ENCODE assay signal across 9 cellular contexts in the genomic region with DNA sequence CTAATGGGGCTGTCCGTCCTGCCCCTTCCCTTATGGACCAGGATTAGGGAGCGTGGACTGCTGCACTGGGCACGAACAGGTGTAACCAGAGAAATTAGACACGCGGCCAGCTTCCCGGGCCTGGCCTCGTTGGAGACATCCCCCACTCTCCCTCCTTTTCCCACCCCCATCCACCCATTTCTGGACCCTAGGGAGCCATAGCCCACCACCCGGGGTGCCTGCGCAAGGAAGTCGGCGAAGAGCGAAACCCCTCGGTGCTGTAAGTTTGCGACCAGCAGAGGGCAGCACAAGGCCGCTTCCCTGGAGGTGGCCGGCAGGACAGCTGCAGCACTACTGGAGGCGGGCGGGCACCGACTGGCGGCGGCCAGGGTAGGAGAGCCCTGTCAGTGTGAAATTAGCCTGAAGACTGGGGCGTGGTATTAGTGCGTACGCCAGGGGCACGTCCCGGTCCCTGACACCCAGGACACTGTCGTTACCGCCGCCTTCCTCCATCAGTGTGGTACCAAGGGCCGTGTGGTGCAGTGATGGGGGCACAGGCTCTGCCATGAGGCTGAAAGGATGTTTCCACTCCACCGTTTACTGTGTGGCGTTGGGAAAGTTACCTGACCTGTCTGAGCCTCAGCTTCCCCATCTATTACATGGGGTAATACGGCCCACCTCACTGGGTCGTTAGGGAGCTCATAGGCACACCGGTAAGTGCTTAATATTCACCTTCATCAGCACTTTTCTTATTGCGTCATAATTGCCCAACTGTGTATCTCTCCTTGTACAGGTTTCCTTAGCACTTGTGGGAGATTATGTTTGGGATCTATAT. TPM values are rescaled to one million over a fixed set of nuclear protein-coding genes. Genes with fewer than 3 reads are reported as not detected.
A peak's percentile ranks its signal among the peaks of the same experiment; 100 is the strongest.
DNase-seq lines count a peak whose midpoint lies in the region; ATAC-seq, FAIRE-seq and TF ChIP-seq lines count a peak whose summit lies in the region.
"Had no signal": no experiment of that assay in that cellular context is flagged by ENCODE, and none has a peak within 500 bp of the region (broad histone marks: within the 10 kb centered on the region; RNA-seq: fewer than 3 reads in every experiment).

No MANE protein-coding gene starts in this region.

- H4K20me1 ChIP-seq in HepG2 (ENCODE audit: insufficient read depth, low read length): no peaks in the 10 kb centered on the region

- H3K4me2 ChIP-seq in HepG2 (ENCODE audit: low read depth, low read length): peak overlapping the region; percentile 52

- POLR2A ChIA-PET in HepG2 (lab: Yijun Ruan, JAX): no interaction called here

- TF ChIP-seq EP300 in HepG2 (IDR thresholded peaks at IDR 0.05; ENCODE audit: low read depth in 2 of 2, low read length in 2 of 2) (no peak), HepG2 (CRISPR knock-in tag; IDR thresholded peaks at IDR 0.05; ENCODE audit: borderline replicate concordance) (no peak; the same call in 1 of the 2 replicates)

- H3K27me3 ChIP-seq in HepG2 (ENCODE audit: control insufficient read depth in 1 of 2, insufficient read depth in 2 of 2, low read length in 2 of 2): no peaks in the 10 kb centered on the region; a peak in 1 of 5 replicates

- WGBS in HepG2 (ENCODE audit: low lambda C conversion rate): 17% methylated on average over 25 of the region's 36 CpGs

- peak; percentile 81 for DNase-seq in GM13977 (ENCODE audit: low spot score)
- DNase-seq in NCI-H748 (lab: John Stamatoyannopoulos, UW; ENCODE audit: unreplicated experiment): peak; percentile 72
- DNase-seq in activated CD4-positive, alpha-beta T cell treated with anti-CD3 and anti-CD28 coated beads, Interleukin-2, amount 10 ng/mL, durations not matched to agents 24 days and 14 days: peak; percentile 94
- DNase-seq in chondrocyte (ENCODE audit: low spot score): no peak
- DNase-seq in HepG2 (ENCODE audit: low spot score): peak; percentile 74
- DNase-seq in stimulated activated CD4-positive, alpha-beta T cell treated with anti-CD3 and anti-CD28 coated beads, Interleukin-4, amount 100 ng/mL, for 4 hours: peak; percentile 66 to 83

- H2AFZ ChIP-seq in HepG2 (ENCODE audit: low read length): no peak overlapping the region

- no peaks in the 10 kb centered on the region for H3K9me3 Mint-ChIP-seq in activated CD4-positive, alpha-beta T cell treated with anti-CD3 and anti-CD28 coated beads, Interleukin-2, amount 10 ng/mL, durations not matched to agents 24 days and 14 days
- no peaks in the 10 kb centered on the region for H3K9me3 Mint-ChIP-seq in chondrocyte (ENCODE audit: low read depth)

- H3K27ac ChIP-seq in HepG2 (ENCODE audit: extremely low read length, insufficient read depth, low read length): no peak overlapping the region

- peak overlapping the region in 1 of 3 experiments; percentile 45; a peak in 1 of 6 replicates for H3K4me3 ChIP-seq in HepG2 (replicated peaks in 1 of 3; ENCODE audit: insufficient read depth in 1 of 3, low read depth in 2 of 3, low read length in 3 of 3)

- H3K27ac Mint-ChIP-seq in activated CD4-positive, alpha-beta T cell treated with anti-CD3 and anti-CD28 coated beads, Interleukin-2, amount 10 ng/mL, durations not matched to agents 24 days and 14 days: no peak overlapping the region
- no peak overlapping the region for H3K27ac Mint-ChIP-seq in chondrocyte (ENCODE audit: unreplicated experiment)

- peaks cover 6% of the 10 kb centered on the region for H3K4me1 Mint-ChIP-seq in activated CD4-positive, alpha-beta T cell treated with anti-CD3 and anti-CD28 coated beads, Interleukin-2, amount 10 ng/mL, durations not matched to agents 24 days and 14 days
- peaks cover 4% of the 10 kb centered on the region for H3K4me1 Mint-ChIP-seq in chondrocyte (ENCODE audit: low read depth)

- peak overlapping the region; percentile 49 for H3K4me3 Mint-ChIP-seq in activated CD4-positive, alpha-beta T cell treated with anti-CD3 and anti-CD28 coated beads, Interleukin-2, amount 10 ng/mL, durations not matched to agents 24 days and 14 days
- H3K4me3 Mint-ChIP-seq in chondrocyte (ENCODE audit: unreplicated experiment): no peak overlapping the region

- ATAC-seq in HG03460 (IDR thresholded peaks at IDR 0.05; ENCODE audit: unreplicated experiment) (peak; percentile 76), HepG2 (peak; percentile 98), HG03457 (IDR thresholded peaks at IDR 0.05; ENCODE audit: unreplicated experiment) (no peak)

- no peaks in the 10 kb centered on the region for H3K9me3 ChIP-seq in HepG2 (ENCODE audit: low read length)

- H3K9ac ChIP-seq in HepG2 (ENCODE audit: insufficient read depth, low read depth, low read length): no peak overlapping the region

- peaks cover 10% of the 10 kb centered on the region for H3K4me1 ChIP-seq in HepG2 (ENCODE audit: insufficient read depth, low read length)

- in situ Hi-C loops in GM13977 (cut with MboI; ENCODE audit: low pct_unique_long_range_greater_than_20kb, low sequenced_read_pairs, unreplicated experiment) (no loop called here), HepG2 (cut with HindIII; ENCODE audit: extremely low pct_ligation_motif_present, low pct_unique_long_range_greater_than_20kb) (loop anchor here (5.0 kb wide), 2 partner anchors 51 to 76 kb away; no protein-coding TSS in a partner anchor)

- no TSS peak for BruUV-seq in HepG2 (replicated peaks; lab: Mats Ljungman, UMichigan)

- CTCF ChIA-PET in HepG2 (lab: Yijun Ruan, JAX; ENCODE audit: low intra/inter-chr PET ratio, low total read pairs): interaction anchor here (0.8 to 6.5 kb wide), 11 partner anchors 10 to 128 kb away, joined by 3 to 124 read pairs (median 3); partner anchors contain the start of gene FIGLA

- no peaks in the 10 kb centered on the region for H3K36me3 Mint-ChIP-seq in activated CD4-positive, alpha-beta T cell treated with anti-CD3 and anti-CD28 coated beads, Interleukin-2, amount 10 ng/mL, durations not matched to agents 24 days and 14 days (ENCODE audit: low read depth)
- H3K36me3 Mint-ChIP-seq in chondrocyte (ENCODE audit: low read depth): no peaks in the 10 kb centered on the region

- peaks cover 28% of the 10 kb centered on the region for H3K27me3 Mint-ChIP-seq in activated CD4-positive, alpha-beta T cell treated with anti-CD3 and anti-CD28 coated beads, Interleukin-2, amount 10 ng/mL, durations not matched to agents 24 days and 14 days
- H3K27me3 Mint-ChIP-seq in chondrocyte (ENCODE audit: low read depth): peaks cover 39% of the 10 kb centered on the region

- intact Hi-C loops in activated CD4-positive, alpha-beta T cell treated with anti-CD3 and anti-CD28 coated beads, Interleukin-2, amount 10 ng/mL, durations not matched to agents 24 days and 14 days (cut with micrococcal nuclease): loop anchor here (1.0 kb wide), 2 partner anchors 49 to 77 kb away; no protein-coding TSS in a partner anchor
- intact Hi-C loops in HepG2 (cut with micrococcal nuclease; ENCODE audit: unreplicated experiment): loop anchor here (1.0 kb wide), 3 partner anchors 49 to 82 kb away; no protein-coding TSS in a partner anchor

- peak; percentile 99 for TF ChIP-seq RAD21 in HepG2 (CRISPR knock-in tag; IDR thresholded peaks at IDR 0.05)

- TF ChIP-seq CTCF in GM13977 (IDR thresholded peaks at IDR 0.05; ENCODE audit: extremely low read depth, insufficient read depth, missing control alignments) (peak; percentile 92), chondrocyte (IDR thresholded peaks at IDR 0.05) (peak; percentile 98), HepG2 (CRISPR knock-in tag; IDR thresholded peaks at IDR 0.05) (peak; percentile 100)

- FAIRE-seq in HepG2 (lab: Jason Lieb, UNC): peak; percentile 81

- TF ChIP-seq POLR2A in HepG2 (IDR thresholded peaks at IDR 0.05; ENCODE audit: insufficient read depth in 1 of 2, low read depth in 2 of 2, low read length in 2 of 2): no peak

- no peaks in the 10 kb centered on the region for H3K79me2 ChIP-seq in HepG2 (ENCODE audit: insufficient read depth, low read length)

- no peaks in the 10 kb centered on the region for H3K36me3 ChIP-seq in HepG2 (replicated peaks in 1 of 2; ENCODE audit: control insufficient read depth in 1 of 2, insufficient read depth in 2 of 2, low read length in 2 of 2)

RNA-seq across cellular contexts. Expression of gene VAX2, which starts 28.8 kb away (rescaled TPM):
- total RNA-seq in activated CD4-positive, alpha-beta T cell treated with anti-CD3 and anti-CD28 coated beads, Interleukin-2, amount 10 ng/mL, durations not matched to agents 24 days and 14 days: not detected in 2 replicates
- total RNA-seq in chondrocyte: 4.5 to 5.1 TPM (median 5.0 TPM) in 3 replicates
- 3.9 and 4.1 TPM in 2 replicates for total RNA-seq in HepG2 (2016; rRNA removed; fragmentation: Illumina TruSeq; extraction: Trizol)
- total RNA-seq in HepG2 (2016; cell fraction: cytosol; rRNA removed; fragmentation: Illumina TruSeq; extraction: Trizol; ENCODE audit: low read depth): 3.0 and 3.9 TPM in 2 replicates
- total RNA-seq in HepG2 (2016; cell fraction: insoluble cytoplasmic fraction; rRNA removed; fragmentation: Illumina TruSeq; extraction: Trizol): 3.6 and 4.7 TPM in 2 replicates
- total RNA-seq in HepG2 (2016; cell fraction: membrane; rRNA removed; fragmentation: Illumina TruSeq; extraction: Trizol): 3.2 and 4.6 TPM in 2 replicates
- total RNA-seq in HepG2 (2016; cell fraction: nucleus; rRNA removed; fragmentation: Illumina TruSeq; extraction: Trizol): 2.9 and 3.6 TPM in 2 replicates
- 2.1 and 3.0 TPM in 2 replicates for polyA plus RNA-seq in HepG2 (2011; rRNA removed)
- 0.96 and 1.5 TPM in 2 replicates for polyA plus RNA-seq in HepG2 (2011; cell fraction: cytosol; rRNA removed)
- polyA plus RNA-seq in HepG2 (2011; cell fraction: nucleus; rRNA removed): 12.7 and 15.3 TPM in 2 replicates
- 1.0 and 1.3 TPM in 2 replicates for polyA plus RNA-seq in HepG2 (2012)
- 4.8 and 4.9 TPM in 2 replicates for polyA plus RNA-seq in HepG2 (2016; cell fraction: cytosol; fragmentation: Illumina TruSeq; extraction: Trizol; ENCODE audit: low read depth)
- 4.6 and 5.5 TPM in 2 replicates for polyA plus RNA-seq in HepG2 (2016; cell fraction: insoluble cytoplasmic fraction; fragmentation: Illumina TruSeq; extraction: Trizol; ENCODE audit: low read depth)
- polyA plus RNA-seq in HepG2 (2016; cell fraction: membrane; fragmentation: Illumina TruSeq; extraction: Trizol; ENCODE audit: low read depth): 4.6 and 5.0 TPM in 2 replicates
- polyA plus RNA-seq in HepG2 (2016; cell fraction: nucleus; fragmentation: Illumina TruSeq; extraction: Trizol; ENCODE audit: insufficient read depth, low read depth): 6.7 and 8.7 TPM in 2 replicates
- polyA minus RNA-seq in HepG2 (2011; rRNA and poly(A)+ RNA removed; ENCODE audit: low replicate concordance): 1.1 TPM in 1 of 2 replicates, not detected in the other
- polyA minus RNA-seq in HepG2 (2011; cell fraction: cytosol; rRNA and poly(A)+ RNA removed): 0.59 and 1.1 TPM in 2 replicates
- 3.0 and 3.3 TPM in 2 replicates for polyA minus RNA-seq in HepG2 (2011; cell fraction: nucleus; rRNA and poly(A)+ RNA removed)
- total RNA-seq: urinary bladder had no signal

RNA-seq across cellular contexts. Expression of gene CD207, which starts 36.0 kb away (rescaled TPM):
- total RNA-seq in activated CD4-positive, alpha-beta T cell treated with anti-CD3 and anti-CD28 coated beads, Interleukin-2, amount 10 ng/mL, durations not matched to agents 24 days and 14 days: not detected in 2 replicates
- total RNA-seq in chondrocyte (not detected in 3 replicates), HepG2 (2016; rRNA removed; fragmentation: Illumina TruSeq; extraction: Trizol) (0.09 and 0.27 TPM in 2 replicates)
- not detected in 2 replicates for total RNA-seq in HepG2 (2016; cell fraction: cytosol; rRNA removed; fragmentation: Illumina TruSeq; extraction: Trizol; ENCODE audit: low read depth)
- total RNA-seq in HepG2 (2016; cell fraction: insoluble cytoplasmic fraction; rRNA removed; fragmentation: Illumina TruSeq; extraction: Trizol): 0.17 TPM in 1 of 2 replicates, not detected in the other
- total RNA-seq in HepG2 (2016; cell fraction: membrane; rRNA removed; fragmentation: Illumina TruSeq; extraction: Trizol): not detected in 2 replicates
- total RNA-seq in HepG2 (2016; cell fraction: nucleus; rRNA removed; fragmentation: Illumina TruSeq; extraction: Trizol): 0.19 TPM in 2 replicates
- 0.13 and 0.15 TPM in 2 replicates for polyA plus RNA-seq in HepG2 (2011; rRNA removed)
- 0.07 and 0.12 TPM in 2 replicates for polyA plus RNA-seq in HepG2 (2011; cell fraction: cytosol; rRNA removed)
- polyA plus RNA-seq in HepG2 (2011; cell fraction: nucleus; rRNA removed): 0.21 TPM in 2 replicates
- 0.16 and 0.19 TPM in 2 replicates for polyA plus RNA-seq in HepG2 (2012)
- not detected in 2 replicates for polyA plus RNA-seq in HepG2 (2016; cell fraction: cytosol; fragmentation: Illumina TruSeq; extraction: Trizol; ENCODE audit: low read depth)
- polyA plus RNA-seq in HepG2 (2016; cell fraction: insoluble cytoplasmic fraction; fragmentation: Illumina TruSeq; extraction: Trizol; ENCODE audit: low read depth): 0.12 and 0.16 TPM in 2 replicates
- polyA plus RNA-seq in HepG2 (2016; cell fraction: membrane; fragmentation: Illumina TruSeq; extraction: Trizol; ENCODE audit: low read depth): 0.16 TPM in 1 of 2 replicates, not detected in the other
- 0.33 and 0.40 TPM in 2 replicates for polyA plus RNA-seq in HepG2 (2016; cell fraction: nucleus; fragmentation: Illumina TruSeq; extraction: Trizol; ENCODE audit: insufficient read depth, low read depth)
- 0.10 TPM in 1 of 2 replicates, not detected in the other for polyA minus RNA-seq in HepG2 (2011; rRNA and poly(A)+ RNA removed; ENCODE audit: low replicate concordance)
- polyA minus RNA-seq in HepG2 (2011; cell fraction: cytosol; rRNA and poly(A)+ RNA removed): not detected in 2 replicates
- 0.25 and 0.39 TPM in 2 replicates for polyA minus RNA-seq in HepG2 (2011; cell fraction: nucleus; rRNA and poly(A)+ RNA removed)
- total RNA-seq: urinary bladder had no signal

RNA-seq across cellular contexts. Expression of gene CLEC4F, which starts 51.2 kb away (rescaled TPM):
- not detected in 2 replicates for total RNA-seq in activated CD4-positive, alpha-beta T cell treated with anti-CD3 and anti-CD28 coated beads, Interleukin-2, amount 10 ng/mL, durations not matched to agents 24 days and 14 days
- total RNA-seq in chondrocyte (not detected in 3 replicates), HepG2 (2016; rRNA removed; fragmentation: Illumina TruSeq; extraction: Trizol) (0.13 TPM in 2 replicates)
- total RNA-seq in HepG2 (2016; cell fraction: cytosol; rRNA removed; fragmentation: Illumina TruSeq; extraction: Trizol; ENCODE audit: low read depth): not detected in 2 replicates
- total RNA-seq in HepG2 (2016; cell fraction: insoluble cytoplasmic fraction; rRNA removed; fragmentation: Illumina TruSeq; extraction: Trizol): 0.07 and 0.09 TPM in 2 replicates
- not detected in 2 replicates for total RNA-seq in HepG2 (2016; cell fraction: membrane; rRNA removed; fragmentation: Illumina TruSeq; extraction: Trizol)
- total RNA-seq in HepG2 (2016; cell fraction: nucleus; rRNA removed; fragmentation: Illumina TruSeq; extraction: Trizol): 0.13 and 0.50 TPM in 2 replicates
- polyA plus RNA-seq in HepG2 (2011; rRNA removed): 0.12 and 0.14 TPM in 2 replicates
- polyA plus RNA-seq in HepG2 (2011; cell fraction: cytosol; rRNA removed): 0.10 and 0.11 TPM in 2 replicates
- polyA plus RNA-seq in HepG2 (2011; cell fraction: nucleus; rRNA removed): 0.71 and 0.73 TPM in 2 replicates
- polyA plus RNA-seq in HepG2 (2012): 0.27 and 0.30 TPM in 2 replicates
- polyA plus RNA-seq in HepG2 (2016; cell fraction: cytosol; fragmentation: Illumina TruSeq; extraction: Trizol; ENCODE audit: low read depth): not detected in 2 replicates
- polyA plus RNA-seq in HepG2 (2016; cell fraction: insoluble cytoplasmic fraction; fragmentation: Illumina TruSeq; extraction: Trizol; ENCODE audit: low read depth): not detected in 2 replicates
- polyA plus RNA-seq in HepG2 (2016; cell fraction: membrane; fragmentation: Illumina TruSeq; extraction: Trizol; ENCODE audit: low read depth): not detected in 2 replicates
- 0.17 and 0.49 TPM in 2 replicates for polyA plus RNA-seq in HepG2 (2016; cell fraction: nucleus; fragmentation: Illumina TruSeq; extraction: Trizol; ENCODE audit: insufficient read depth, low read depth)
- polyA minus RNA-seq in HepG2 (2011; rRNA and poly(A)+ RNA removed; ENCODE audit: low replicate concordance): not detected in 2 replicates
- 0.26 TPM in 1 of 2 replicates, not detected in the other for polyA minus RNA-seq in HepG2 (2011; cell fraction: cytosol; rRNA and poly(A)+ RNA removed)
- polyA minus RNA-seq in HepG2 (2011; cell fraction: nucleus; rRNA and poly(A)+ RNA removed): 0.26 and 0.75 TPM in 2 replicates
- total RNA-seq: urinary bladder had no signal
